In the genomic region with DNA sequence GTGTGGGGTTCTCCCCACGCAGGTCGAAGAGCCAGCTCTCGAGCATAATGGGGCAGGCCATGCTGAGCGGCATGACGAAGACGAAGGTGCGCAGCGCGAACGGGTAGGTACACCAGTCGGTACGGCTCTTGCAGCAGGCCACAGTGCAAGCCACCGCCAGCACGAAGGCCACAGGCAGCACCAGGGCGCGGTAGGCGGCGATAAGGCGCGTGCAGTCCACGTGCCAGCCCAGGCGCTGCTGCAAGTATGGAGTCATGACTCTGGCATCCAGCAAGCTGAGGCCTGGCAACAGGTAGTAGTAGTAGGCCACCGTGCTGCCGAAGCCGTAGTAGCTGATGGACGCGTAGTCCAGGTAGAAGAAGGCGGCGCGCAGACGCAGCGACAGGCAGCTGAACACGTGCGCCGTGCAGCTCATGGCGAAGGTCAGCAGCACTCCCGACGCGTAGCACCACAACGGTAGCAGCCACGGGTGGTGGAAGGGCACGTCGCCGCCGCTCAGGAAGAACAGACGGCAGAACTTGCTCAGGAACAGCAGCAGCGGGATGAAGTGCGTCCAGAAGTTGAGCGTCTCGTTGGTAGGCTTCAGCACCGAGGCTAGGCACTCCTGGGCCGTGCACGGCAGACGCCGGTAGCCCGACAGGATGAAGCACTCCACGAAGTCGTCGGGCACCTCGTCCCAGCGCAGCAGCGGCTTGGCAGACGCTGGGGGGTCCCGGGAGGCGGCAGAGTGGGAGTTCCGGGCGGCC, we compare ENCODE assay signal across 10 cellular contexts. TPM values are rescaled to one million over a fixed set of nuclear protein-coding genes. Genes with fewer than 3 reads are reported as not detected.
DNase-seq lines count a peak whose midpoint lies in the region; ATAC-seq, FAIRE-seq and TF ChIP-seq lines count a peak whose summit lies in the region.
"Had no signal": no experiment of that assay in that cellular context is flagged by ENCODE, and none has a peak within 500 bp of the region (broad histone marks: within the 10 kb centered on the region; RNA-seq: fewer than 3 reads in every experiment).

No MANE protein-coding gene starts in this region.

- POLR2A ChIA-PET in activated naive CD8-positive, alpha-beta T cell treated with anti-CD3 and anti-CD28 coated beads, Interleukin-2, amount 10 ng/mL, durations not matched to agents 7 days and 5 days (lab: Charles Lee), result no interaction called here

- no peak for DNase-seq in activated T-cell treated with anti-CD3 and anti-CD28 coated beads, Interleukin-2, amount 50 U/mL, for 24 hours
- no peak for DNase-seq in activated T-cell treated with anti-CD3 and anti-CD28 coated beads for 4 hours
- peak; percentile 37 for DNase-seq in activated naive CD8-positive, alpha-beta T cell treated with anti-CD3 and anti-CD28 coated beads, Interleukin-2, amount 10 ng/mL, durations not matched to agents 7 days and 5 days
- DNase-seq in keratinocyte (ENCODE audit: low read depth, low spot score), result no peak
- no peak for DNase-seq in transverse colon
- no peak for DNase-seq in NAMALWA (ENCODE audit: low spot score)
- no peak for DNase-seq in uterus

- no peak overlapping the region for H3K9ac ChIP-seq in keratinocyte (ENCODE audit: control insufficient read depth, extremely low read depth, insufficient read depth, low read length)

- no peaks in the 10 kb centered on the region for H3K79me2 ChIP-seq in keratinocyte (ENCODE audit: control insufficient read depth, insufficient read depth, low read length)

- H3K27me3 ChIP-seq in keratinocyte (ENCODE audit: control insufficient read depth, extremely low read depth, insufficient read depth, low read length) (peaks cover 36% of the 10 kb centered on the region), transverse colon (peaks cover 88% of the 10 kb centered on the region), uterus (no peaks in the 10 kb centered on the region)
- H3K27me3 ChIP-seq: ovary had no signal

- in situ Hi-C loops in transverse colon (cut with MboI; ENCODE audit: low pct_ligation_motif_present in 1 of 4, low pct_unique_long_range_greater_than_20kb in 1 of 4, low sequenced_read_pairs in 3 of 4), result no loop called here

- peak overlapping the region; percentile 36 for H2AFZ ChIP-seq in keratinocyte (ENCODE audit: control insufficient read depth, low read length)

- H3K4me1 ChIP-seq in keratinocyte (ENCODE audit: control insufficient read depth, extremely low read depth, insufficient read depth, low read length), result peaks cover 14% of the 10 kb centered on the region
- H3K4me1 ChIP-seq in transverse colon, result peaks cover 0 to 10% (median 9%) of the 10 kb centered on the region in 4 donors
- peaks cover 0 to 7% of the 10 kb centered on the region in 2 donors for H3K4me1 ChIP-seq in uterus

- H3K4me3 Mint-ChIP-seq in activated T-cell treated with anti-CD3 and anti-CD28 coated beads, Interleukin-2, amount 50 U/mL, for 24 hours, result peak overlapping the region; percentile 73
- peak overlapping the region; percentile 77 for H3K4me3 Mint-ChIP-seq in activated naive CD8-positive, alpha-beta T cell treated with anti-CD3 and anti-CD28 coated beads, Interleukin-2, amount 10 ng/mL, durations not matched to agents 7 days and 5 days

- WGBS in transverse colon (ENCODE audit: low coverage in 1 of 2), 2 donors, result 67% methylated on average over 64 of the region's 67 CpGs; no CpG with 5 or more reads in 1 of the 2 donors

- H3K27ac Mint-ChIP-seq in activated T-cell treated with anti-CD3 and anti-CD28 coated beads, Interleukin-2, amount 50 U/mL, for 24 hours, result no peak overlapping the region
- H3K27ac Mint-ChIP-seq in activated naive CD8-positive, alpha-beta T cell treated with anti-CD3 and anti-CD28 coated beads, Interleukin-2, amount 10 ng/mL, durations not matched to agents 7 days and 5 days, result no peak overlapping the region

- peak; percentile 42 for ATAC-seq in activated naive CD8-positive, alpha-beta T cell treated with anti-CD3 and anti-CD28 coated beads, Interleukin-2, amount 10 ng/mL, durations not matched to agents 7 days and 5 days (ENCODE audit: low read depth)
- no peak for ATAC-seq in HG02642 (IDR thresholded peaks at IDR 0.05; ENCODE audit: poor library complexity, unreplicated experiment)

- no peaks in the 10 kb centered on the region for H3K36me3 Mint-ChIP-seq in activated T-cell treated with anti-CD3 and anti-CD28 coated beads, Interleukin-2, amount 50 U/mL, for 24 hours (ENCODE audit: low read depth)
- peaks cover 2% of the 10 kb centered on the region for H3K36me3 Mint-ChIP-seq in activated naive CD8-positive, alpha-beta T cell treated with anti-CD3 and anti-CD28 coated beads, Interleukin-2, amount 10 ng/mL, durations not matched to agents 7 days and 5 days

- no peak for FAIRE-seq in keratinocyte (lab: Jason Lieb, UNC)
- FAIRE-seq: bronchial epithelial cell had no signal

- no peak overlapping the region for H3K27ac ChIP-seq in keratinocyte (ENCODE audit: control insufficient read depth, insufficient read depth, low read length)
- H3K27ac ChIP-seq in transverse colon, result no peak overlapping the region
- no peak overlapping the region for H3K27ac ChIP-seq in uterus
- H3K27ac ChIP-seq: ovary had no signal

- TF ChIP-seq EP300 in transverse colon (IDR thresholded peaks at IDR 0.05; ENCODE audit: low read depth), result no peak

- TF ChIP-seq CTCF in keratinocyte (optimal IDR thresholded peaks at IDR 0.05 in 1 of 3, IDR thresholded peaks at IDR 0.05 in 1 of 3, conservative IDR thresholded peaks at IDR 0.05 in 1 of 3; ENCODE audit: extremely low read depth in 1 of 3, insufficient read depth in 2 of 3, low read length in 3 of 3), result no peak
- no peak for TF ChIP-seq CTCF in transverse colon (IDR thresholded peaks at IDR 0.05)
- no peak for TF ChIP-seq CTCF in uterus (IDR thresholded peaks at IDR 0.05)

- peaks cover 67% of the 10 kb centered on the region for H3K27me3 Mint-ChIP-seq in activated T-cell treated with anti-CD3 and anti-CD28 coated beads, Interleukin-2, amount 50 U/mL, for 24 hours
- peaks cover 79% of the 10 kb centered on the region for H3K27me3 Mint-ChIP-seq in activated naive CD8-positive, alpha-beta T cell treated with anti-CD3 and anti-CD28 coated beads, Interleukin-2, amount 10 ng/mL, durations not matched to agents 7 days and 5 days

- no peaks in the 10 kb centered on the region for H3K9me1 ChIP-seq in keratinocyte (ENCODE audit: control insufficient read depth, extremely low read depth, insufficient read depth, low read length)

- TF ChIP-seq POLR2A in transverse colon (IDR thresholded peaks at IDR 0.05) (no peak), uterus (IDR thresholded peaks at IDR 0.05) (no peak)

- H3K4me3 ChIP-seq in keratinocyte (ENCODE audit: control insufficient read depth in 2 of 3, extremely low read depth in 1 of 3, insufficient read depth in 2 of 3, low read depth in 1 of 3, low read length in 3 of 3) (no peak overlapping the region), transverse colon (peak overlapping the region in 3 of 4 donors; percentile 39 to 60 (median 40)), uterus (no peak overlapping the region)

- H3K36me3 ChIP-seq in keratinocyte (ENCODE audit: control insufficient read depth in 2 of 2, extremely low read depth in 1 of 2, insufficient read depth in 2 of 2, low read length in 2 of 2) (no peaks in the 10 kb centered on the region), transverse colon (no peaks in the 10 kb centered on the region), uterus (no peaks in the 10 kb centered on the region)
- H3K36me3 ChIP-seq: ovary had no signal

- H3K9me3 Mint-ChIP-seq in activated T-cell treated with anti-CD3 and anti-CD28 coated beads, Interleukin-2, amount 50 U/mL, for 24 hours, result no peaks in the 10 kb centered on the region
- H3K9me3 Mint-ChIP-seq in activated naive CD8-positive, alpha-beta T cell treated with anti-CD3 and anti-CD28 coated beads, Interleukin-2, amount 10 ng/mL, durations not matched to agents 7 days and 5 days, result no peaks in the 10 kb centered on the region

- H3K4me2 ChIP-seq in keratinocyte (ENCODE audit: control insufficient read depth, extremely low read depth, insufficient read depth, low read depth, low read length), result peak overlapping the region; percentile 56

- H3K4me1 Mint-ChIP-seq in activated T-cell treated with anti-CD3 and anti-CD28 coated beads, Interleukin-2, amount 50 U/mL, for 24 hours (ENCODE audit: low read depth), result peaks cover 14% of the 10 kb centered on the region
- H3K4me1 Mint-ChIP-seq in activated naive CD8-positive, alpha-beta T cell treated with anti-CD3 and anti-CD28 coated beads, Interleukin-2, amount 10 ng/mL, durations not matched to agents 7 days and 5 days, result peaks cover 5% of the 10 kb centered on the region

- intact Hi-C loops in transverse colon (cut with DNase I; ENCODE audit: low total_unique reads) (no loop called here), uterus (cut with DNase I; ENCODE audit: low total_unique reads) (no loop called here)

- no peaks in the 10 kb centered on the region for H4K20me1 ChIP-seq in keratinocyte (ENCODE audit: control insufficient read depth, extremely low read depth, insufficient read depth, low read length)

- dilution Hi-C loops in keratinocyte (cut with MboI; ENCODE audit: extremely low pct_ligation_motif_present, low sequenced_read_pairs), result no loop called here

- H3K9me3 ChIP-seq in keratinocyte (ENCODE audit: control insufficient read depth, low read depth, low read length) (no peaks in the 10 kb centered on the region), transverse colon (no peaks in the 10 kb centered on the region), uterus (no peaks in the 10 kb centered on the region)
- H3K9me3 ChIP-seq: ovary had no signal

RNA-seq across cellular contexts. Expression of gene PAQR9, which starts 0.8 kb away (rescaled TPM):
- total RNA-seq in activated naive CD8-positive, alpha-beta T cell treated with anti-CD3 and anti-CD28 coated beads, Interleukin-2, amount 10 ng/mL, durations not matched to agents 7 days and 5 days, result not detected
- polyA plus RNA-seq in keratinocyte, result not detected in 3 replicates
- not detected for polyA plus RNA-seq in keratinocyte (2011; ENCODE audit: low read depth)
- not detected in 2 replicates for polyA plus RNA-seq in keratinocyte (2011; cell fraction: cytosol; rRNA removed)
- not detected in 2 replicates for polyA plus RNA-seq in keratinocyte (2011; cell fraction: nucleus; rRNA removed)
- polyA plus RNA-seq in keratinocyte (2012; ENCODE audit: low replicate concordance), result not detected in 2 replicates
- not detected in 3 replicates for polyA minus RNA-seq in keratinocyte
- polyA minus RNA-seq in keratinocyte (2011; cell fraction: cytosol; rRNA and poly(A)+ RNA removed), result not detected
- polyA minus RNA-seq in keratinocyte (2011; cell fraction: nucleus; rRNA and poly(A)+ RNA removed), result not detected in 2 replicates
- total RNA-seq in transverse colon (not detected), uterus (under 1 TPM in 1 of 4 donors, not detected in 3; 0.14 TPM)
- total RNA-seq: bronchial epithelial cell had no signal

RNA-seq across cellular contexts. Expression of gene U2SURP, which starts 38.7 kb away (rescaled TPM):
- 100 to 1,000 TPM; 134 to 147 TPM for total RNA-seq in activated naive CD8-positive, alpha-beta T cell treated with anti-CD3 and anti-CD28 coated beads, Interleukin-2, amount 10 ng/mL, durations not matched to agents 7 days and 5 days
- polyA plus RNA-seq in keratinocyte, result 37.8 to 75.9 TPM (median 40.3 TPM) in 3 replicates
- polyA plus RNA-seq in keratinocyte (2011; ENCODE audit: low read depth), result 141 TPM
- polyA plus RNA-seq in keratinocyte (2011; cell fraction: cytosol; rRNA removed), result 21.3 and 33.5 TPM in 2 replicates
- polyA plus RNA-seq in keratinocyte (2011; cell fraction: nucleus; rRNA removed), result 40.2 and 76.9 TPM in 2 replicates
- 41.4 and 67.1 TPM in 2 replicates for polyA plus RNA-seq in keratinocyte (2012; ENCODE audit: low replicate concordance)
- polyA minus RNA-seq in keratinocyte, result 23.4 to 77.9 TPM (median 28.8 TPM) in 3 replicates
- polyA minus RNA-seq in keratinocyte (2011; cell fraction: cytosol; rRNA and poly(A)+ RNA removed), result 22.1 TPM
- polyA minus RNA-seq in keratinocyte (2011; cell fraction: nucleus; rRNA and poly(A)+ RNA removed), result 28.8 and 73.0 TPM in 2 replicates
- 100 to 1,000 TPM in 1 of 4 donors, 10 to 100 TPM in 3; 36.7 to 180 (median 79.3) TPM for total RNA-seq in transverse colon
- total RNA-seq in uterus, result 100 to 1,000 TPM in 2 of 4 donors, 10 to 100 TPM in 2; 43.3 to 178 (median 87.2) TPM

Comparison
In these comparisons a context has a peak if more than half of its experiments do, and no peak if none do; other contexts are left out.
1. H3K4me3 ChIP-seq: peak in transverse colon (3 of 4); none in keratinocyte (0 of 3) and uterus (0 of 2).